Comparison of ENCODE assay signal across 26 cellular contexts in genomic region chr15:36982441-36982840, GRCh38.
DNase-seq lines count a peak whose midpoint lies in the region; ATAC-seq, FAIRE-seq and TF ChIP-seq lines count a peak whose summit lies in the region.
"Had no signal": no experiment of that assay in that cellular context is flagged by ENCODE, and none has a peak within 500 bp of the region (broad histone marks: within the 10 kb centered on the region; RNA-seq: fewer than 3 reads in every experiment).

No MANE protein-coding gene starts in this region.

- DNase-seq in left ventricle myocardium inferior = no peak
- DNase-seq in right atrium auricular region (ENCODE audit: low spot score) = no peak
- DNase-seq in chondrocyte (ENCODE audit: low spot score) = no peak
- DNase-seq in fibroblast of pulmonary artery (ENCODE audit: low read depth) = peak; percentile 58
- no peak for DNase-seq in HTR-8/SVneo (ENCODE audit: insufficient read length, low spot score)
- DNase-seq in iPS-NIHi7 (ENCODE audit: extremely low spot score) = no peak
- no peak for DNase-seq in GF-D8 (lab: John Stamatoyannopoulos, UW)
- DNase-seq: 8988T; CD4-positive, CD25-positive, alpha-beta regulatory T cell; COR-L47; DMS 273 treated with DMSO at 0.1 percent for 48 hours; DND-41; HFFc6; Karpas-422; NCI-H1048; NCI-H1436; NCI-H1930; NCI-H345; NCI-H524 treated with DMSO at 0.1 percent for 48 hours; PC-9; SIG-M5 had no signal

- FAIRE-seq in HTR-8/SVneo (lab: Jason Lieb, UNC) = no peak
- FAIRE-seq: G401.6 had no signal

- no peaks in the 10 kb centered on the region for H3K27me3 ChIP-seq in left ventricle myocardium inferior (ENCODE audit: low read depth)
- H3K27me3 ChIP-seq in right atrium auricular region = no peaks in the 10 kb centered on the region

- peak overlapping the region; percentile 81 for H3K27ac Mint-ChIP-seq in chondrocyte (ENCODE audit: unreplicated experiment)
- H3K27ac Mint-ChIP-seq: B cell; CD4-positive, CD25-positive, alpha-beta regulatory T cell; HFFc6; IgD-negative memory B cell had no signal

- H3K4me1 Mint-ChIP-seq in chondrocyte (ENCODE audit: low read depth) = peaks cover 13% of the 10 kb centered on the region
- H3K4me1 Mint-ChIP-seq: B cell; CD4-positive, CD25-positive, alpha-beta regulatory T cell; IgD-negative memory B cell had no signal

- TF ChIP-seq CTCF in left ventricle myocardium inferior (IDR thresholded peaks at IDR 0.05; ENCODE audit: borderline replicate concordance) (no peak), right atrium auricular region (IDR thresholded peaks at IDR 0.05) (no peak), chondrocyte (IDR thresholded peaks at IDR 0.05) (no peak), fibroblast of pulmonary artery (IDR thresholded peaks at IDR 0.05; ENCODE audit: low read length, missing control alignments) (no peak)

- H3K4me1 ChIP-seq in left ventricle myocardium inferior (peaks cover 34% of the 10 kb centered on the region), right atrium auricular region (no peaks in the 10 kb centered on the region)

- H3K36me3 ChIP-seq in left ventricle myocardium inferior (no peaks in the 10 kb centered on the region), right atrium auricular region (no peaks in the 10 kb centered on the region)

- peaks cover 29% of the 10 kb centered on the region for H3K36me3 Mint-ChIP-seq in chondrocyte (ENCODE audit: low read depth)
- H3K36me3 Mint-ChIP-seq: CD4-positive, CD25-positive, alpha-beta regulatory T cell; IgD-negative memory B cell had no signal

- no peaks in the 10 kb centered on the region for H3K27me3 Mint-ChIP-seq in chondrocyte (ENCODE audit: low read depth)
- H3K27me3 Mint-ChIP-seq: B cell; CD4-positive, CD25-positive, alpha-beta regulatory T cell; IgD-negative memory B cell had no signal

- intact Hi-C loops in left ventricle myocardium inferior (cut with micrococcal nuclease) = no loop called here

- no peak overlapping the region for H3K4me3 ChIP-seq in left ventricle myocardium inferior
- H3K4me3 ChIP-seq in right atrium auricular region = no peak overlapping the region
- H3K4me3 ChIP-seq in fibroblast of pulmonary artery (replicated peaks; ENCODE audit: low read depth, low read length) = no peak overlapping the region
- H3K4me3 ChIP-seq: PC-9 had no signal

- H3K9me3 Mint-ChIP-seq in chondrocyte (ENCODE audit: low read depth) = peaks cover 31% of the 10 kb centered on the region

- no peak for ATAC-seq in GM18520 (IDR thresholded peaks at IDR 0.05; ENCODE audit: unreplicated experiment)

- H3K9me3 ChIP-seq in left ventricle myocardium inferior (replicated peaks) (peaks cover 43% of the 10 kb centered on the region), right atrium auricular region (peaks cover 0 to 15% of the 10 kb centered on the region in 2 donors)

- peak overlapping the region; percentile 39 for H3K27ac ChIP-seq in left ventricle myocardium inferior (replicated peaks)
- H3K27ac ChIP-seq in right atrium auricular region = no peak overlapping the region
- H3K27ac ChIP-seq: PC-9, RWPE1 had no signal

- no peak overlapping the region for H3K4me3 Mint-ChIP-seq in chondrocyte (ENCODE audit: unreplicated experiment)
- H3K4me3 Mint-ChIP-seq: B cell; CD4-positive, CD25-positive, alpha-beta regulatory T cell; HFFc6; IgD-negative memory B cell had no signal
